Comparison of ENCODE assay signal across 8 cellular contexts in the genomic region with DNA sequence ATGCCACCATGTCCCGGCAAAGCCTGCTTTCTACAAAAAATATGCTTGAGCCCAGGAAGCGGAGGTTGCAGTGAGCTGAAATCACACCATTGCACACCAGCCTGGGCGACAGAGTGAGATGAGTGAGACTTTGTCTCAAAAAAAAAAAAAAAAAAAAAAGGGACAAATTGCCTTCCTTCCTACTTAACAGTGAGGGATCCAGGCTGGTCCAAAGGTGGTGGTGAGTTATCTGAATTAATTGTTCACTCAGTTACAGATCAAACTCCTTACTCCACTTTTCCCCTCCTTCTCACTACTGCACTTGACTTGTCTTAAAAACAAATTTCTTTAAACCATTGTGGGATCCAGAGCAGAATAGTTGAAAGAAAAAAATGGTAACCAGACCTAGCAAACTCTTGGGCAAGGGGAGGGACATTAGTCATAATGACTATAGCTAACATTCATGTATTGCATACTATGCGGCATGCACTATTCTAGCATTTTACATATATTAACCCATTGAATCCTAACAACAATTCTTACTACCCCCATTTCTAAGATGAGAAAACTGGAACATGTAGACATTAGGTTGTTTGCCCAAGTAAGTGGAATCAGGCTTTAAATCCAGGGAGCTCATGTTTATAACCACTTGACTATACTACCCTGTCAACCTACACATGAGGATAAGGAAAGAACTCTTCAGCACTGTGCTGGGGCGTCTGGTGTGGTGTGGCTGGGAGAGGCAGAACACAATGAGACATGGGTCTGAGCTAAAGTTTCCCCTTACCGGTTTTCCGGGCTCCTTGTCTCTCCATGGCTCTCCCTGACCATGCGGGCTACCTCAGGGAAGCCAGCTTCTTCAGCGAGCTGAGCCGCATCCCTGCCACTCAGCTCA. TPM values are rescaled to one million over a fixed set of nuclear protein-coding genes. Genes with fewer than 3 reads are reported as not detected.
DNase-seq lines count a peak whose midpoint lies in the region; ATAC-seq and TF ChIP-seq lines count a peak whose summit lies in the region.

No MANE protein-coding gene starts in this region.

- in situ Hi-C loops in HAP-1 (cut with MboI; ENCODE audit: low sequenced_read_pairs) = loop anchor here (10.0 kb wide), 1 partner anchor 301 kb away; no protein-coding TSS in a partner anchor

- H3K27ac ChIP-seq in RWPE1 (peak overlapping the region; percentile 98), esophagus muscularis mucosa (replicated peaks in 1 of 4) (peak overlapping the region; percentile 95 to 99 (median 98))

- TF ChIP-seq POLR2A in esophagus muscularis mucosa (IDR thresholded peaks at IDR 0.05; ENCODE audit: low read depth) = no peak

- H3K36me3 ChIP-seq in GM06990 (ENCODE audit: control insufficient read depth, insufficient read depth, low read length) (peaks cover 14% of the 10 kb centered on the region), esophagus muscularis mucosa (peaks cover 7 to 33% (median 33%) of the 10 kb centered on the region in 4 donors), HAP-1 (replicated peaks) (peaks cover 49% of the 10 kb centered on the region)

- CTCF ChIA-PET in RWPE1 (lab: Yijun Ruan, JAX) = interaction anchor here (0.5 to 1.0 kb wide), 3 partner anchors 24 to 1743 kb away, joined by 3 to 4 read pairs (median 3); a partner anchor contains a TSS

- H3K9me3 ChIP-seq in esophagus muscularis mucosa = no peaks in the 10 kb centered on the region
- no peaks in the 10 kb centered on the region for H3K9me3 ChIP-seq in HAP-1

- ATAC-seq in HG02571 (IDR thresholded peaks at IDR 0.05; ENCODE audit: unreplicated experiment) = no peak

- H3K27me3 ChIP-seq in GM06990 (replicated peaks; ENCODE audit: control insufficient read depth, insufficient read depth, low read length) = no peaks in the 10 kb centered on the region
- H3K27me3 ChIP-seq in esophagus muscularis mucosa = no peaks in the 10 kb centered on the region
- no peaks in the 10 kb centered on the region for H3K27me3 ChIP-seq in HAP-1 (ENCODE audit: low read depth)

- H3K4me1 ChIP-seq in esophagus muscularis mucosa (peaks cover 68 to 79% (median 74%) of the 10 kb centered on the region in 4 donors), HAP-1 (peaks cover 23% of the 10 kb centered on the region)

- DNase-seq in GM06990 (ENCODE audit: extremely low read depth, insufficient read length) = no peak
- peak; percentile 37 for DNase-seq in RWPE1 (ENCODE audit: low spot score)
- DNase-seq in esophagus muscularis mucosa (ENCODE audit: extremely low spot score) = no peak
- no peak for DNase-seq in retinal pigment epithelial cell (ENCODE audit: low read depth)
- no peak for DNase-seq in NCI-H748 (lab: John Stamatoyannopoulos, UW; ENCODE audit: unreplicated experiment)
- no peak for DNase-seq in HAP-1 (ENCODE audit: low spot score in 2 of 2)
- DNase-seq in NCI-H2196 treated with DMSO at 0.1 percent for 48 hours (lab: John Stamatoyannopoulos, UW; ENCODE audit: unreplicated experiment) = no peak

- WGBS in esophagus muscularis mucosa = 66% methylated on average over 10 of the region's 10 CpGs

- TF ChIP-seq CTCF in GM06990 (IDR thresholded peaks at IDR 0.05; ENCODE audit: insufficient read depth, low read length, poor library complexity, severe bottlenecking) (no peak), RWPE1 (conservative IDR thresholded peaks at IDR 0.05; ENCODE audit: low read depth) (no peak), esophagus muscularis mucosa (IDR thresholded peaks at IDR 0.05) (no peak), retinal pigment epithelial cell (conservative IDR thresholded peaks at IDR 0.05; ENCODE audit: low read depth, low read length) (no peak)

- H3K4me3 ChIP-seq in GM06990 (replicated peaks; ENCODE audit: low read depth, low read length) = peak overlapping the region; percentile 92
- H3K4me3 ChIP-seq in esophagus muscularis mucosa = peak overlapping the region; percentile 66 to 93 (median 78)
- H3K4me3 ChIP-seq in retinal pigment epithelial cell (ENCODE audit: low read length) = peak overlapping the region; percentile 94
- H3K4me3 ChIP-seq in HAP-1 = no peak overlapping the region

- POLR2A ChIA-PET in RWPE1 (lab: Yijun Ruan, JAX; ENCODE audit: low non-redundant PET) = interaction anchor here (0.5 kb wide), 1 partner anchor 11 kb away, joined by 11 read pairs; no protein-coding TSS in a partner anchor

- intact Hi-C loops in esophagus muscularis mucosa (cut with DNase I) = no loop called here

- TF ChIP-seq EP300 in esophagus muscularis mucosa (IDR thresholded peaks at IDR 0.05) = no peak

RNA-seq across cellular contexts. Expression of a gene that starts 1.5 kb away (rescaled TPM):
- total RNA-seq in esophagus muscularis mucosa = 10 to 100 TPM; 15.8 to 21.0 (median 19.4) TPM

RNA-seq across cellular contexts. Expression of a gene that starts 2.6 kb away (rescaled TPM):
- total RNA-seq in esophagus muscularis mucosa = 100 to 1,000 TPM; 132 to 188 (median 153) TPM

RNA-seq across cellular contexts. Expression of a gene that starts 2.7 kb away (rescaled TPM):
- total RNA-seq in esophagus muscularis mucosa = 10 to 100 TPM; 24.5 to 39.6 (median 34.0) TPM

RNA-seq across cellular contexts. Expression of a gene that starts 6.5 kb away (rescaled TPM):
- total RNA-seq in esophagus muscularis mucosa = 1 to 10 TPM; 2.9 to 4.0 (median 3.2) TPM

RNA-seq across cellular contexts. Expression of a gene that starts 7.6 kb away (rescaled TPM):
- total RNA-seq in esophagus muscularis mucosa = 1 to 10 TPM; 1.5 to 3.3 (median 2.0) TPM
